ENCODE assay signal across 16 cellular contexts in genomic region chr6:35216832-35217811, GRCh38. TPM values are rescaled to one million over a fixed set of nuclear protein-coding genes. Genes with fewer than 3 reads are reported as not detected.
DNase-seq lines count a peak whose midpoint lies in the region; ATAC-seq and TF ChIP-seq lines count a peak whose summit lies in the region.
"Had no signal": no experiment of that assay in that cellular context is flagged by ENCODE, and none has a peak within 500 bp of the region (broad histone marks: within the 10 kb centered on the region; RNA-seq: fewer than 3 reads in every experiment).

No MANE protein-coding gene starts in this region.

- DNase-seq in NCI-H2029 treated with DMSO at 0.1 percent for 48 hours (lab: John Stamatoyannopoulos, UW) (peak; percentile 13), NCI-H2029 (lab: John Stamatoyannopoulos, UW) (no peak), NCI-H146 (lab: John Stamatoyannopoulos, UW) (peak; percentile 70), endothelial cell (ENCODE audit: low spot score) (no peak), skeletal muscle cell (ENCODE audit: low read depth) (no peak), T1000 (lab: John Stamatoyannopoulos, UW) (no peak), substantia nigra (lab: John Stamatoyannopoulos, UW) (no peak)
- DNase-seq in activated naive CD8-positive, alpha-beta T cell treated with anti-CD3 and anti-CD28 coated beads, Interleukin-2, amount 50 U/mL, for 24 hours, result no peak
- DNase-seq: activated CD8-positive, alpha-beta T cell treated with anti-CD3 and anti-CD28 coated beads, Interleukin-2, amount 10 ng/mL, durations not matched to agents 7 days and 5 days; activated effector memory CD4-positive, alpha-beta T cell treated with anti-CD3 and anti-CD28 coated beads, Interleukin-2, amount 50 U/mL, for 16 hours; hypothalamus; mammary epithelial cell; stimulated activated CD4-positive, alpha-beta T cell treated with anti-CD3 and anti-CD28 coated beads, Interleukin-1b, Interleukin-23, amount 100 ng/mL, for 48 hours; uterus had no signal

- no peak for TF ChIP-seq CTCF in endothelial cell (IDR thresholded peaks at IDR 0.05; ENCODE audit: unreplicated experiment)

- no peak overlapping the region for H3K27ac Mint-ChIP-seq in endothelial cell (ENCODE audit: unreplicated experiment)
- no peak overlapping the region for H3K27ac Mint-ChIP-seq in activated naive CD8-positive, alpha-beta T cell treated with anti-CD3 and anti-CD28 coated beads, Interleukin-2, amount 50 U/mL, for 24 hours
- H3K27ac Mint-ChIP-seq: activated CD8-positive, alpha-beta T cell treated with anti-CD3 and anti-CD28 coated beads, Interleukin-2, amount 10 ng/mL, durations not matched to agents 7 days and 5 days had no signal

- no peaks in the 10 kb centered on the region for H3K36me3 Mint-ChIP-seq in endothelial cell (ENCODE audit: low read depth, unreplicated experiment)
- no peaks in the 10 kb centered on the region for H3K36me3 Mint-ChIP-seq in activated naive CD8-positive, alpha-beta T cell treated with anti-CD3 and anti-CD28 coated beads, Interleukin-2, amount 50 U/mL, for 24 hours (ENCODE audit: low read depth)

- H3K4me3 ChIP-seq in skeletal muscle cell (ENCODE audit: low read depth, low read length), result peak overlapping the region; percentile 25
- H3K4me3 ChIP-seq: breast epithelium, uterus had no signal

- no peaks in the 10 kb centered on the region for H3K9me3 Mint-ChIP-seq in endothelial cell (ENCODE audit: unreplicated experiment)
- no peaks in the 10 kb centered on the region for H3K9me3 Mint-ChIP-seq in activated naive CD8-positive, alpha-beta T cell treated with anti-CD3 and anti-CD28 coated beads, Interleukin-2, amount 50 U/mL, for 24 hours

- peaks cover 43% of the 10 kb centered on the region for H3K4me1 Mint-ChIP-seq in endothelial cell (ENCODE audit: unreplicated experiment)
- peaks cover 6% of the 10 kb centered on the region for H3K4me1 Mint-ChIP-seq in activated naive CD8-positive, alpha-beta T cell treated with anti-CD3 and anti-CD28 coated beads, Interleukin-2, amount 50 U/mL, for 24 hours

- H3K27me3 Mint-ChIP-seq in endothelial cell (ENCODE audit: unreplicated experiment), result peaks cover 19% of the 10 kb centered on the region
- peaks cover 45% of the 10 kb centered on the region for H3K27me3 Mint-ChIP-seq in activated naive CD8-positive, alpha-beta T cell treated with anti-CD3 and anti-CD28 coated beads, Interleukin-2, amount 50 U/mL, for 24 hours

- H3K27ac ChIP-seq in substantia nigra (ENCODE audit: low read depth, low read length, poor library complexity, severe bottlenecking), result no peak overlapping the region
- H3K27ac ChIP-seq: breast epithelium, uterus had no signal

- H3K4me3 Mint-ChIP-seq in endothelial cell (ENCODE audit: unreplicated experiment), result peak overlapping the region; percentile 16
- no peak overlapping the region for H3K4me3 Mint-ChIP-seq in activated naive CD8-positive, alpha-beta T cell treated with anti-CD3 and anti-CD28 coated beads, Interleukin-2, amount 50 U/mL, for 24 hours
- H3K4me3 Mint-ChIP-seq: activated CD8-positive, alpha-beta T cell treated with anti-CD3 and anti-CD28 coated beads, Interleukin-2, amount 10 ng/mL, durations not matched to agents 7 days and 5 days had no signal

- no peak for ATAC-seq in activated naive CD8-positive, alpha-beta T cell treated with anti-CD3 and anti-CD28 coated beads, Interleukin-2, amount 50 U/mL, for 24 hours
- ATAC-seq: activated CD8-positive, alpha-beta T cell treated with anti-CD3 and anti-CD28 coated beads, Interleukin-2, amount 10 ng/mL, durations not matched to agents 7 days and 5 days; Right ventricle myocardium inferior had no signal

RNA-seq across cellular contexts. Expression of gene SCUBE3, which starts 3.4 kb away (rescaled TPM):
- 1.2 TPM for total RNA-seq in endothelial cell (ENCODE audit: unreplicated experiment)

RNA-seq across cellular contexts. Expression of gene ZNF76, which starts 42.4 kb away (rescaled TPM):
- 26.4 TPM for total RNA-seq in endothelial cell (ENCODE audit: unreplicated experiment)

Comparison
In these comparisons a context has a peak if more than half of its experiments do, and no peak if none do; other contexts are left out.
1. DNase-seq: peak in NCI-H2029 treated with DMSO at 0.1 percent for 48 hours (single experiment) and NCI-H146 (single experiment); none in NCI-H2029 (single experiment), endothelial cell (single experiment), skeletal muscle cell (single experiment), T1000 (single experiment), substantia nigra (0 of 49) and activated naive CD8-positive, alpha-beta T cell treated with anti-CD3 and anti-CD28 coated beads, Interleukin-2, amount 50 U/mL, for 24 hours (single experiment).